In the genomic region with DNA sequence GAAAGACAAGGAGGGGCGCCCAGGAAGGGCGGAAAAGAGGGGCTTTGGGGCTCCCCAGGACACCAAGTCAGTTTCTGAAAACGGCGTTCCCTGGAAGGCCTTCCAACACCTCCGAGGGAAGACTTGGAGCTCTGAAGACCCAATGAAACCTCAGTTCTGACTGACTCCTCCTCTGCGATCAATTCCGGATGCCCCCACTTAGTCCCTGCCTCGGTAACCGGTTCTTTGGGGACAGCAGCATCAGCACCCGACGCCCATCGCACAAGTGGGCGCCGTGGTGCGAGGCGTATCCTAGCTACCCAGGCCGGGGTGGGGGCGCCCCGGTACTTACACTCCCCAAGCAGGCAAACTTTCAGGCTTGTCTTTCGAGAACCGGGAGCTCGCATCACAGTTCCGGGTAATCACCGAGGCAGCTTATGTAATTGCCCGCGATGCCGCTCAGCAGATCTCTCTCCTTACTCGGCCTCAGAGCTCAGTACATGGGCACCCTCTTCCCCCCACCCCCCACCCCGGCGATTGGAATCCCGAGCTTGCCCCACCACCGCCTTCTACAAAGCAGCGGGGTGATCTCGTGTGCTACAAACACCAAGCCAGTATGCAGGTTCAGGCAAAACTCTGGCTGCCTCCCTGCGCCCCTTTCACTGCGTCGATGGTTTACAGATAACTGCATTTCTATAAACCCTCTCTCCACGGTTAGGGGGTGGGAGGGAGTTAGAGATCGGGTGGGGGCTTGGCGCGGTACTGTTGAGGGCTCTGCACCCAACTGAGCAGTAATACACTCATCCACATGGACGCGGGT, we compare ENCODE assay signal across 8 cellular contexts. TPM values are rescaled to one million over a fixed set of nuclear protein-coding genes. Genes with fewer than 3 reads are reported as not detected.
DNase-seq lines count a peak whose midpoint lies in the region; ATAC-seq and TF ChIP-seq lines count a peak whose summit lies in the region.

No MANE protein-coding gene starts in this region.

- no peak overlapping the region for H2AFZ ChIP-seq in trophoblast cell (ENCODE audit: insufficient read depth, low read length, poor library complexity)

- no peak overlapping the region for H3K4ac ChIP-seq in trophoblast cell (ENCODE audit: low read depth, low read length)

- WGBS in trophoblast cell (ENCODE audit: extremely low coverage, insufficient coverage, insufficient read length): no CpG with 5 or more reads among the region's 43 CpGs

- H4K12ac ChIP-seq in trophoblast cell (ENCODE audit: low read depth, low read length): peak overlapping the region; percentile 69

- no peaks in the 10 kb centered on the region for H3K36me3 ChIP-seq in trophoblast cell (ENCODE audit: control insufficient read depth in 1 of 2, insufficient read depth in 2 of 2, low read length in 2 of 2)

- H3K4me1 ChIP-seq in trophoblast cell (ENCODE audit: control insufficient read depth in 1 of 2, insufficient read depth in 2 of 2, low read length in 2 of 2): peaks cover 22 to 37% of the 10 kb centered on the region in 2 experiments

- no peak for TF ChIP-seq CTCF in fibroblast of pulmonary artery (IDR thresholded peaks at IDR 0.05; ENCODE audit: low read length, missing control alignments)

- H3K4me3 ChIP-seq in fibroblast of pulmonary artery (replicated peaks; ENCODE audit: low read depth, low read length) (peak overlapping the region; percentile 51), trophoblast cell (ENCODE audit: low read depth, low read length) (no peak overlapping the region)

- no peak overlapping the region for H2BK120ac ChIP-seq in trophoblast cell (ENCODE audit: insufficient read depth, low read length, poor library complexity)

- H2BK12ac ChIP-seq in trophoblast cell (ENCODE audit: low read length): no peak overlapping the region

- H3K27ac ChIP-seq in trophoblast cell (ENCODE audit: low read depth, low read length): no peak overlapping the region

- H3K79me1 ChIP-seq in trophoblast cell (ENCODE audit: low read length): no peaks in the 10 kb centered on the region

- H3K23ac ChIP-seq in trophoblast cell (ENCODE audit: low read length): no peak overlapping the region

- H2AK5ac ChIP-seq in trophoblast cell (ENCODE audit: low read length): no peak overlapping the region

- H3K9me3 ChIP-seq in trophoblast cell (ENCODE audit: insufficient read depth, low read depth, low read length): peaks cover 3% of the 10 kb centered on the region

- H4K91ac ChIP-seq in trophoblast cell (ENCODE audit: low read depth, low read length): no peak overlapping the region

- H2BK5ac ChIP-seq in trophoblast cell (ENCODE audit: low read depth, low read length, poor library complexity): no peak overlapping the region

- H3K4me2 ChIP-seq in trophoblast cell (ENCODE audit: low read length): peak overlapping the region; percentile 100

- no peak overlapping the region for H3K9ac ChIP-seq in trophoblast cell (ENCODE audit: low read length)

- no peak overlapping the region for H4K8ac ChIP-seq in trophoblast cell (ENCODE audit: low read depth, low read length)

- no peak for ATAC-seq in HG02588 (IDR thresholded peaks at IDR 0.05; ENCODE audit: unreplicated experiment)

- H3K18ac ChIP-seq in trophoblast cell (ENCODE audit: low read length): peak overlapping the region; percentile 52

- H3K27me3 ChIP-seq in trophoblast cell (ENCODE audit: insufficient read depth, low read length): peaks cover 54% of the 10 kb centered on the region

- H3K14ac ChIP-seq in trophoblast cell (ENCODE audit: low read length): no peak overlapping the region

- DNase-seq in ELR (ENCODE audit: low read depth) (peak; percentile 35), NCI-H69 (lab: John Stamatoyannopoulos, UW) (peak; percentile 88), fibroblast of pulmonary artery (ENCODE audit: low read depth) (no peak), trophoblast cell (no peak), SHP77 treated with DMSO at 0.1 percent for 48 hours (lab: John Stamatoyannopoulos, UW) (no peak)
- DNase-seq in activated naive CD4-positive, alpha-beta T cell treated with anti-CD3 and anti-CD28 coated beads, Interleukin-2, amount 50 U/mL, for 16 hours: no peak
- DNase-seq in stimulated activated naive CD4-positive, alpha-beta T cell (lab: John Stamatoyannopoulos, UW): no peak

- H3K79me2 ChIP-seq in trophoblast cell (ENCODE audit: control insufficient read depth, insufficient read depth, low read length, poor library complexity): no peaks in the 10 kb centered on the region

RNA-seq across cellular contexts. Expression of gene TENM4, which starts 2.0 kb away (rescaled TPM):
- polyA plus RNA-seq in trophoblast cell (2013): 37.5 and 42.0 TPM in 2 replicates

Comparison
In these comparisons a context has a peak if more than half of its experiments do, and no peak if none do; other contexts are left out.
1. DNase-seq: peak in ELR (single experiment) and NCI-H69 (single experiment); none in fibroblast of pulmonary artery (single experiment), trophoblast cell (0 of 2), activated naive CD4-positive, alpha-beta T cell treated with anti-CD3 and anti-CD28 coated beads, Interleukin-2, amount 50 U/mL, for 16 hours (single experiment), stimulated activated naive CD4-positive, alpha-beta T cell (0 of 6) and SHP77 treated with DMSO at 0.1 percent for 48 hours (single experiment).